In the genomic region with DNA sequence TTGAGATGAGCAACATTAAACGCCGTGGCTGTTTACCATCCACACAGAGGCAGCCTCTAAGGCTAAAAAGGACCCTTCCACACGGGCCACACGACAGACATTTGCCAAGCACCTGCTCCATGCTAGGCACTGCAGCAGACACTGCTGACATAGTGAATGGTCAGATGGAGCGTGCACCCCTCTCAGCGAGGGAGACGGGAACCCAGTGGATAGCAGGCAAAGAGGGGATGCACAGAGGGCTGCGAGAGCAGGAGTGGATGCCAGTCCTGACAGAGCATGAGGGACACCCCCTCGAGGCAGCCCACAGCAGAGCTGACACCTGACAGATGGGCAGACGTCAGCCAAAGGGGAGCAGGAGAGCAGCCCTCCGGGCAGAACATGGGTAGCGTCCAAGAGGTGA, we compare ENCODE assay signal across 21 cellular contexts. TPM values are rescaled to one million over a fixed set of nuclear protein-coding genes. Genes with fewer than 3 reads are reported as not detected.
A peak's percentile ranks its signal among the peaks of the same experiment; 100 is the strongest.
DNase-seq lines count a peak whose midpoint lies in the region; ATAC-seq, FAIRE-seq and TF ChIP-seq lines count a peak whose summit lies in the region.
"Had no signal": no experiment of that assay in that cellular context is flagged by ENCODE, and none has a peak within 500 bp of the region (broad histone marks: within the 10 kb centered on the region; RNA-seq: fewer than 3 reads in every experiment).

No MANE protein-coding gene starts in this region.

- H2BK20ac ChIP-seq in H1 (ENCODE audit: low read length): no peak overlapping the region

- no peak overlapping the region for H4K91ac ChIP-seq in H1 (replicated peaks; ENCODE audit: insufficient read length, low read length)

- no peak overlapping the region for H3K27ac Mint-ChIP-seq in chondrocyte (ENCODE audit: unreplicated experiment)
- H3K27ac Mint-ChIP-seq: B cell; CD4-positive, CD25-positive, alpha-beta regulatory T cell; CD8-positive, alpha-beta T cell had no signal

- no peak overlapping the region for H3K23ac ChIP-seq in H1 (ENCODE audit: insufficient read length)

- no peak overlapping the region for H2AFZ ChIP-seq in H1 (ENCODE audit: low read length)

- CTCF ChIA-PET in H1 (lab: Charles Lee; ENCODE audit: partially characterized antibody): interaction anchor here (0.8 to 2.2 kb wide), 3 partner anchors 40 to 59 kb away, joined by 3 to 6 read pairs (median 5); no protein-coding TSS in a partner anchor

- H3K4me2 ChIP-seq in H1 (ENCODE audit: insufficient read depth in 1 of 2, low read depth in 2 of 2, low read length in 2 of 2): no peak overlapping the region
- H3K4me2 ChIP-seq: BLaER1 had no signal

- H3K4ac ChIP-seq in H1 (replicated peaks; ENCODE audit: insufficient read length, low read depth, low read length): no peak overlapping the region

- no peak overlapping the region for H2BK120ac ChIP-seq in H1 (replicated peaks; ENCODE audit: low read depth, low read length)

- H4K5ac ChIP-seq in H1 (ENCODE audit: insufficient read length, low read depth, low read length): no peak overlapping the region

- POLR2A ChIA-PET in H1 (lab: Charles Lee; ENCODE audit: partially characterized antibody): no interaction called here

- TF ChIP-seq POLR2A in H1 (IDR thresholded peaks at IDR 0.05; ENCODE audit: control extremely low read depth in 1 of 2, low read depth in 2 of 2, low read length in 2 of 2): no peak
- no peak for TF ChIP-seq POLR2A in erythroblast (IDR thresholded peaks at IDR 0.05; ENCODE audit: low read length)

- no peak overlapping the region for H3K9ac ChIP-seq in H1 (replicated peaks in 1 of 4; ENCODE audit: extremely low read depth in 1 of 4, low read depth in 3 of 4, low read length in 3 of 4)
- H3K9ac ChIP-seq: BLaER1 had no signal

- no peak overlapping the region for H2BK5ac ChIP-seq in H1 (ENCODE audit: low read depth, low read length)

- H3K4me3 Mint-ChIP-seq in chondrocyte (ENCODE audit: unreplicated experiment): no peak overlapping the region
- H3K4me3 Mint-ChIP-seq: B cell; CD8-positive, alpha-beta T cell had no signal

- peaks cover 1 to 5% (median 4%) of the 10 kb centered on the region in 4 experiments; a peak in 3 of 7 replicates for H3K4me1 ChIP-seq in H1 (replicated peaks in 1 of 4; ENCODE audit: control insufficient read depth in 3 of 4, insufficient read depth in 4 of 4, low read length in 3 of 4)
- H3K4me1 ChIP-seq in upper lobe of right lung: peaks cover 5% of the 10 kb centered on the region

- no peak for TF ChIP-seq EP300 in H1 (IDR thresholded peaks at IDR 0.05; ENCODE audit: borderline replicate concordance in 1 of 2, low read depth in 2 of 2, low read length in 2 of 2)

- 0 out of 2 replicates have a peak overlapping the region, but pooled peaks have one; percentile 39 for H2BK12ac ChIP-seq in H1 (ENCODE audit: low read depth, low read length)

- no peak overlapping the region for H3K56ac ChIP-seq in H1 (replicated peaks; ENCODE audit: insufficient read length, low read depth, low read length)

- H4K8ac ChIP-seq in H1 (ENCODE audit: extremely low read depth, insufficient read depth, low read length): no peak overlapping the region

- no peak for TF ChIP-seq CTCF in chondrocyte (IDR thresholded peaks at IDR 0.05)
- no peak for TF ChIP-seq CTCF in H1 (IDR thresholded peaks at IDR 0.05; ENCODE audit: control extremely low read depth in 1 of 3, insufficient read depth in 1 of 3, low read depth in 1 of 3, low read length in 3 of 3)
- TF ChIP-seq CTCF in upper lobe of right lung (IDR thresholded peaks at IDR 0.05): no peak

- peaks cover 6% of the 10 kb centered on the region for H3K4me1 Mint-ChIP-seq in chondrocyte (ENCODE audit: low read depth)

- no peak overlapping the region; the same call in 1 of the 2 replicates for H3K18ac ChIP-seq in H1 (ENCODE audit: extremely low read depth, low read length)

- H3K4me3 ChIP-seq in H1 (ENCODE audit: extremely low read depth in 1 of 4, insufficient read depth in 2 of 4, low read depth in 3 of 4, low read length in 4 of 4) (no peak overlapping the region), upper lobe of right lung (no peak overlapping the region)
- H3K4me3 ChIP-seq: BLaER1 had no signal

- H3K14ac ChIP-seq in H1 (ENCODE audit: insufficient read length): no peak overlapping the region

- H3K36me3 ChIP-seq in H1 (ENCODE audit: control insufficient read depth in 2 of 4, insufficient read depth in 4 of 4, low read length in 3 of 4) (no peaks in the 10 kb centered on the region), upper lobe of right lung (no peaks in the 10 kb centered on the region)
- H3K36me3 ChIP-seq: BLaER1 had no signal

- H3K23me2 ChIP-seq in H1 (ENCODE audit: low read depth, low read length): peaks cover 7% of the 10 kb centered on the region; the same call in 1 of the 2 replicates

- H3K27ac ChIP-seq in H1 (ENCODE audit: low read depth, low read length): no peak overlapping the region
- no peak overlapping the region for H3K27ac ChIP-seq in upper lobe of right lung
- H3K27ac ChIP-seq: BLaER1, C4-2B had no signal

- H3K27me3 ChIP-seq in H1 (replicated peaks in 1 of 4; ENCODE audit: control insufficient read depth in 3 of 4, extremely low read depth in 1 of 4, insufficient read depth in 3 of 4, low read length in 3 of 4) (peaks cover 13 to 26% (median 22%) of the 10 kb centered on the region in 4 experiments; a peak in 6 of 7 replicates), upper lobe of right lung (no peaks in the 10 kb centered on the region)

- H3K79me2 ChIP-seq in H1 (ENCODE audit: control insufficient read depth in 1 of 2, insufficient read depth in 2 of 2, low read length in 2 of 2): no peaks in the 10 kb centered on the region

- 92% methylated on average over 12 of the region's 12 CpGs; no CpG with 5 or more reads in 1 of the 2 experiments for WGBS in H1 (ENCODE audit: extremely low coverage in 1 of 2, insufficient coverage in 1 of 2, insufficient read length in 1 of 2, insufficient replicate concordance in 2 of 2, low coverage in 1 of 2, low lambda C conversion rate in 2 of 2, missing lambda C conversion rate in 1 of 2), 2 experiments

- H3K27me3 Mint-ChIP-seq in chondrocyte (ENCODE audit: low read depth): no peaks in the 10 kb centered on the region

- no peaks in the 10 kb centered on the region for H3K79me1 ChIP-seq in H1 (ENCODE audit: low read depth, low read length)

- no peak overlapping the region for H2AK5ac ChIP-seq in H1 (ENCODE audit: low read depth, low read length)

- peaks cover 5% of the 10 kb centered on the region for H3K9me3 Mint-ChIP-seq in chondrocyte (ENCODE audit: low read depth)

- no peaks in the 10 kb centered on the region for H4K20me1 ChIP-seq in H1 (replicated peaks in 1 of 2; ENCODE audit: control insufficient read depth in 1 of 2, insufficient read depth in 2 of 2, low read length in 2 of 2)

- H3K9me3 ChIP-seq in H1 (ENCODE audit: insufficient read depth in 2 of 2, low read depth in 1 of 2, low read length in 1 of 2): no peaks in the 10 kb centered on the region; a peak in 1 of 4 replicates
- H3K9me3 ChIP-seq in upper lobe of right lung: no peaks in the 10 kb centered on the region

- FAIRE-seq in H1 (lab: Jason Lieb, UNC): no peak
- FAIRE-seq: A204.1, G401.6, GM12892 had no signal

- no peak overlapping the region for H2BK15ac ChIP-seq in H1 (ENCODE audit: low read length)

- DNase-seq in chondrocyte (ENCODE audit: low spot score) (peak; percentile 69), H1 (ENCODE audit: low read depth in 1 of 2, low spot score in 2 of 2) (no peak), sciatic nerve (ENCODE audit: low spot score) (peak; percentile 36), upper lobe of right lung (peak; percentile 22), A172 (ENCODE audit: low spot score) (no peak), NCI-H1694 (lab: John Stamatoyannopoulos, UW) (no peak), erythroblast (lab: John Stamatoyannopoulos, UW) (no peak)
- DNase-seq: Caco-2; CD4-positive, CD25-positive, alpha-beta regulatory T cell; CD8-positive, alpha-beta T cell; DMS153; DND-41; GOT3; H7 had no signal

- TF ChIP-seq RAD21 in H1 (IDR thresholded peaks at IDR 0.05 in 1 of 2, conservative IDR thresholded peaks at IDR 0.05 in 1 of 2; ENCODE audit: low read depth in 2 of 2, low read length in 2 of 2): no peak

- H3K36me3 Mint-ChIP-seq in chondrocyte (ENCODE audit: low read depth): no peaks in the 10 kb centered on the region
- H3K36me3 Mint-ChIP-seq: CD4-positive, CD25-positive, alpha-beta regulatory T cell; CD8-positive, alpha-beta T cell had no signal

- intact Hi-C loops in sciatic nerve (cut with DNase I): no loop called here
- intact Hi-C loops in upper lobe of right lung (cut with DNase I): no loop called here

- no peak for ATAC-seq in sciatic nerve
- no peak for ATAC-seq in upper lobe of right lung
- ATAC-seq: CD8-positive, alpha-beta T cell; HCT116 had no signal

TF ChIP-seq in H1, 55 proteins besides CTCF, POLR2A, EP300 and RAD21 (continues in another document):
- TF ChIP-seq RFX5 (IDR thresholded peaks at IDR 0.05; ENCODE audit: borderline replicate concordance, low read depth, low read length): no peak

RNA-seq across cellular contexts. Expression of gene STK32C, which starts 5.6 kb away (rescaled TPM):
- 15.8 to 17.9 TPM (median 17.2 TPM) in 3 replicates for total RNA-seq in chondrocyte
- total RNA-seq in H1 (2021; fragmentation: NEBNext Ultra II Directional; extraction: Animal tissue kit (Norgen Biotek cat#: 25700)): 15.6 and 17.3 TPM in 2 replicates
- polyA plus RNA-seq in H1 (2011; rRNA removed): 10.6 and 18.1 TPM in 2 replicates
- 19.9 TPM for polyA plus RNA-seq in H1 (2011; cell fraction: cytosol; rRNA removed)
- 22.0 TPM for polyA plus RNA-seq in H1 (2011; cell fraction: nucleus; rRNA removed)
- 13.4 to 23.5 TPM (median 20.3 TPM) in 4 replicates for polyA plus RNA-seq in H1 (2012, experiment 1 of 2)
- 11.9 TPM for polyA plus RNA-seq in H1 (2012, experiment 2 of 2)
- 11.6 TPM for polyA plus RNA-seq in H1 (2013, experiment 1 of 2)
- polyA plus RNA-seq in H1 (2013, experiment 2 of 2): 10.9 TPM
- 7.3 and 11.0 TPM in 2 replicates for polyA minus RNA-seq in H1 (2011; rRNA and poly(A)+ RNA removed)
- 5.1 TPM for polyA minus RNA-seq in H1 (2011; cell fraction: cytosol; rRNA and poly(A)+ RNA removed)
- polyA minus RNA-seq in H1 (2011; cell fraction: nucleus; rRNA and poly(A)+ RNA removed): 8.8 TPM
- total RNA-seq in sciatic nerve: 11.1 TPM
- total RNA-seq in upper lobe of right lung: 13.2 TPM
- 19.4 and 23.0 TPM in 2 replicates for total RNA-seq in A172 (2014; rRNA removed; shearing (Covaris generic))

RNA-seq across cellular contexts. Expression of gene LRRC27, which starts 18.7 kb away (rescaled TPM):
- 10.2 to 14.4 TPM (median 13.2 TPM) in 3 replicates for total RNA-seq in chondrocyte
- total RNA-seq in H1 (2021; fragmentation: NEBNext Ultra II Directional; extraction: Animal tissue kit (Norgen Biotek cat#: 25700)): 3.8 and 4.3 TPM in 2 replicates
- 1.2 and 2.0 TPM in 2 replicates for polyA plus RNA-seq in H1 (2011; rRNA removed)
- 3.1 TPM for polyA plus RNA-seq in H1 (2011; cell fraction: cytosol; rRNA removed)
- polyA plus RNA-seq in H1 (2011; cell fraction: nucleus; rRNA removed): 8.2 TPM
- 2.8 to 4.0 TPM (median 2.9 TPM) in 4 replicates for polyA plus RNA-seq in H1 (2012, experiment 1 of 2)
- polyA plus RNA-seq in H1 (2012, experiment 2 of 2): 1.7 TPM
- polyA plus RNA-seq in H1 (2013, experiment 1 of 2): 3.6 TPM
- polyA plus RNA-seq in H1 (2013, experiment 2 of 2): 2.5 TPM
- polyA minus RNA-seq in H1 (2011; rRNA and poly(A)+ RNA removed): 1.1 and 1.6 TPM in 2 replicates
- 0.88 TPM for polyA minus RNA-seq in H1 (2011; cell fraction: cytosol; rRNA and poly(A)+ RNA removed)
- 4.0 TPM for polyA minus RNA-seq in H1 (2011; cell fraction: nucleus; rRNA and poly(A)+ RNA removed)
- 12.4 TPM for total RNA-seq in sciatic nerve
- 6.3 TPM for total RNA-seq in upper lobe of right lung
- 1.6 and 2.7 TPM in 2 replicates for total RNA-seq in A172 (2014; rRNA removed; shearing (Covaris generic))

Comparison
In these comparisons a context has a peak if more than half of its experiments do, and no peak if none do; other contexts are left out.
1. DNase-seq: peak in chondrocyte (single experiment), sciatic nerve (single experiment) and upper lobe of right lung (single experiment); none in H1 (0 of 2), A172 (single experiment), NCI-H1694 (single experiment) and erythroblast (0 of 2).